ENCODE assay signal across 7 cellular contexts in the genomic region with DNA sequence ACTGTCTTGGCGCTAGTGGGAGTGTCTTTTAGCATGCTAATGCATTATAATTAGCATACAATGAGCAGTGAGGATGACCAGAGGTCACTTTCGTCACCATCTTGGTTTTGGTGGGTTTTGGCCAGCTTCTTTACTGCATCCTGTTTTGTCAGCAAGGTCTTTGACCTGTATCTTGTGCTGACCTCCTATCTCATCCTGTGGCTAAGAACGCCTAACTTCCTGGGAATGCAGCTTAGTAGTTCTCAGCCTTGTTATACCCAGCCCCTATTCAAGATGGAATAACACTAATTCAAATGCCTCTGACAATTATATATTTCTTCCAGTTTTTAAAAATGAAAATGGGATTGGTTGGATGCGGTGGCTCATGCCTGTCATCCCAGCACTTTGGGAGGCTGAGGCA.
DNase-seq lines count a peak whose midpoint lies in the region; TF ChIP-seq lines count a peak whose summit lies in the region.
"Not testable (repeated sequence)": the region's sequence is repeated elsewhere in the genome, so short reads cannot be mapped to it uniquely, and the experiment has no call there.

No MANE protein-coding gene starts in this region.

- H3K9me3 ChIP-seq in esophagus muscularis mucosa; liver (ENCODE audit: control insufficient read depth in 4 of 4, low read length in 3 of 4); mesenchymal stem cell (ENCODE audit: control insufficient read depth, low read length): not testable (repeated sequence)

- intact Hi-C loops in esophagus muscularis mucosa (cut with DNase I), result not testable (repeated sequence)

- peak overlapping the region; percentile 14 for H4K8ac ChIP-seq in mesenchymal stem cell (ENCODE audit: low read length)

- TF ChIP-seq CTCF in esophagus muscularis mucosa (IDR thresholded peaks at IDR 0.05); liver (IDR thresholded peaks at IDR 0.05; ENCODE audit: low read depth, low read length, missing input control): not testable (repeated sequence)

- H2BK15ac ChIP-seq in mesenchymal stem cell (ENCODE audit: low read depth, poor library complexity, severe bottlenecking), result not testable (repeated sequence)

- not testable (repeated sequence) for H3K27me3 ChIP-seq in esophagus muscularis mucosa; liver (ENCODE audit: control insufficient read depth in 4 of 4, insufficient read depth in 4 of 4, low read length in 3 of 4); mesenchymal stem cell (ENCODE audit: control insufficient read depth in 1 of 2, insufficient read depth in 1 of 2, low read length in 2 of 2)

- H4K91ac ChIP-seq in mesenchymal stem cell (ENCODE audit: low read length), result not testable (repeated sequence)

- not testable (repeated sequence) for H3K4me3 ChIP-seq in esophagus muscularis mucosa; liver (ENCODE audit: low read depth in 1 of 3, low read length in 3 of 3); mesenchymal stem cell (ENCODE audit: insufficient read depth in 1 of 2, low read depth in 1 of 2, low read length in 2 of 2)

- not testable (repeated sequence) for TF ChIP-seq EP300 in esophagus muscularis mucosa (IDR thresholded peaks at IDR 0.05)

- H2BK120ac ChIP-seq in mesenchymal stem cell (ENCODE audit: low read depth, low read length), result not testable (repeated sequence)

- H3K18ac ChIP-seq in mesenchymal stem cell (ENCODE audit: low read depth in 1 of 2, low read length in 2 of 2), result not testable (repeated sequence)

- TF ChIP-seq POLR2A in esophagus muscularis mucosa (IDR thresholded peaks at IDR 0.05; ENCODE audit: low read depth), result not testable (repeated sequence)

- not testable (repeated sequence) for H3K4me2 ChIP-seq in mesenchymal stem cell (ENCODE audit: low read length, poor library complexity, severe bottlenecking)

- H3K14ac ChIP-seq in mesenchymal stem cell (ENCODE audit: low read length in 2 of 2), result not testable (repeated sequence)

- WGBS in esophagus muscularis mucosa, result 91% methylated on average over 4 of the region's 4 CpGs
- WGBS in liver, result 82% methylated on average over 4 of the region's 4 CpGs
- WGBS in mesenchymal stem cell, result 74% methylated on average over 4 of the region's 4 CpGs

- H2AFZ ChIP-seq in mesenchymal stem cell (ENCODE audit: low read depth, low read length), result not testable (repeated sequence)

- H3K4ac ChIP-seq in mesenchymal stem cell (ENCODE audit: low read depth in 1 of 2, low read length in 2 of 2), result not testable (repeated sequence)

- H2AK5ac ChIP-seq in mesenchymal stem cell (ENCODE audit: low read length, severe bottlenecking), result not testable (repeated sequence)

- not testable (repeated sequence) for TF ChIP-seq RAD21 in liver (IDR thresholded peaks at IDR 0.05)

- not testable (repeated sequence) for H3K9ac ChIP-seq in liver (ENCODE audit: low read depth in 1 of 2, low read length in 2 of 2); mesenchymal stem cell (ENCODE audit: low read length)

- H3K27ac ChIP-seq in esophagus muscularis mucosa (replicated peaks in 1 of 4); mesenchymal stem cell (ENCODE audit: low read length, poor library complexity, severe bottlenecking): not testable (repeated sequence)
- peak overlapping the region in 1 of 2 donors; percentile 5 for H3K27ac ChIP-seq in liver (ENCODE audit: low read depth in 1 of 2, low read length in 2 of 2)

- not testable (repeated sequence) for H3K36me3 ChIP-seq in esophagus muscularis mucosa; liver (ENCODE audit: control insufficient read depth in 4 of 4, insufficient read depth in 3 of 4, low read depth in 1 of 4, low read length in 3 of 4); mesenchymal stem cell (ENCODE audit: control insufficient read depth in 1 of 2, insufficient read depth in 2 of 2, low read depth in 1 of 2, low read length in 2 of 2)

- H2BK5ac ChIP-seq in mesenchymal stem cell (ENCODE audit: low read depth, low read length, poor library complexity, severe bottlenecking), result not testable (repeated sequence)

- not testable (repeated sequence) for H3K79me1 ChIP-seq in mesenchymal stem cell (replicated peaks; ENCODE audit: low read length, poor library complexity, severe bottlenecking)

- not testable (repeated sequence) for H3K4me1 ChIP-seq in esophagus muscularis mucosa; liver (ENCODE audit: control insufficient read depth in 4 of 4, insufficient read depth in 4 of 4, low read length in 3 of 4); mesenchymal stem cell (ENCODE audit: control insufficient read depth, insufficient read depth, low read depth, low read length)

- DNase-seq in A172 (ENCODE audit: low spot score) (peak; percentile 10), M059J (ENCODE audit: low read depth) (peak; percentile 5), RPMI7951 (ENCODE audit: low read depth) (peak; percentile 7), dermis blood vessel endothelial cell (peak; percentile 30), esophagus muscularis mucosa (ENCODE audit: extremely low spot score) (peak; percentile 42)
- DNase-seq in mesenchymal stem cell, result not testable (repeated sequence)

- H3K23ac ChIP-seq in mesenchymal stem cell (ENCODE audit: low read length in 2 of 2), result not testable (repeated sequence)

- H2BK12ac ChIP-seq in mesenchymal stem cell (ENCODE audit: low read length in 2 of 2), result not testable (repeated sequence)

TF ChIP-seq in liver, 16 proteins besides CTCF, POLR2A, EP300 and RAD21:
- TF ChIP-seq YY1 (IDR thresholded peaks at IDR 0.05) (peak; percentile 23), RXRA (IDR thresholded peaks at IDR 0.05) (peak in 1 of 2 donors; percentile 34), NR2F2 (IDR thresholded peaks at IDR 0.05) (peak; percentile 89)
